Comparison of ENCODE assay signal across 8 cellular contexts in genomic region chr17:57956311-57957119, GRCh38. TPM values are rescaled to one million over a fixed set of nuclear protein-coding genes. Genes with fewer than 3 reads are reported as not detected.
A peak's percentile ranks its signal among the peaks of the same experiment; 100 is the strongest.
DNase-seq lines count a peak whose midpoint lies in the region; ATAC-seq and TF ChIP-seq lines count a peak whose summit lies in the region.

No MANE protein-coding gene starts in this region.

- 43% methylated on average over 13 of the region's 13 CpGs for WGBS in smooth muscle cell (ENCODE audit: low lambda C conversion rate)

- H4K20me1 ChIP-seq in smooth muscle cell (ENCODE audit: low read depth), result peaks cover 21% of the 10 kb centered on the region

- H3K9me3 Mint-ChIP-seq in IgD-negative memory B cell, result no peaks in the 10 kb centered on the region

- H3K9me3 ChIP-seq in smooth muscle cell (replicated peaks; ENCODE audit: low read depth), result no peaks in the 10 kb centered on the region

- no peaks in the 10 kb centered on the region for H3K36me3 Mint-ChIP-seq in IgD-negative memory B cell

- no peak overlapping the region for H2AFZ ChIP-seq in smooth muscle cell (ENCODE audit: low read depth)

- no peak overlapping the region for H3K27ac ChIP-seq in smooth muscle cell (ENCODE audit: low read depth)

- peaks cover 68% of the 10 kb centered on the region for H3K27me3 Mint-ChIP-seq in IgD-negative memory B cell

- ATAC-seq in GM19467 (IDR thresholded peaks at IDR 0.05; ENCODE audit: unreplicated experiment), result peak; percentile 60

- H3K36me3 ChIP-seq in smooth muscle cell (ENCODE audit: low read depth), result no peaks in the 10 kb centered on the region

- peaks cover 16 to 21% (median 18%) of the 10 kb centered on the region in 3 donors for H3K4me1 Mint-ChIP-seq in IgD-negative memory B cell

- peak overlapping the region; percentile 71 to 86 (median 84) for H3K4me3 Mint-ChIP-seq in IgD-negative memory B cell

- TF ChIP-seq CTCF in smooth muscle cell (IDR thresholded peaks at IDR 0.05; ENCODE audit: borderline replicate concordance, insufficient read depth, poor library complexity, severe bottlenecking), result no peak

- H3K4me1 ChIP-seq in smooth muscle cell (ENCODE audit: low read depth), result peaks cover 18% of the 10 kb centered on the region

- no peaks in the 10 kb centered on the region for H3K27me3 ChIP-seq in smooth muscle cell (ENCODE audit: low read depth)

- peak; percentile 34 for DNase-seq in ELF-1 (ENCODE audit: low read depth, low spot score)
- peak; percentile 23 for DNase-seq in activated CD8-positive, alpha-beta memory T cell treated with anti-CD3 and anti-CD28 coated beads, Interleukin-2, amount 50 U/mL, for 1 hour (ENCODE audit: extremely low read depth)
- peak; percentile 33 for DNase-seq in mesenteric fat pad (ENCODE audit: low spot score)
- no peak for DNase-seq in DMS53 treated with DMSO at 0.1 percent for 48 hours (lab: John Stamatoyannopoulos, UW; ENCODE audit: unreplicated experiment)
- DNase-seq in smooth muscle cell (lab: John Stamatoyannopoulos, UW; ENCODE audit: unreplicated experiment), result no peak
- no peak for DNase-seq in Kasumi-1 (lab: John Stamatoyannopoulos, UW)

- no peak overlapping the region for H3K4me2 ChIP-seq in smooth muscle cell

- no peak overlapping the region for H3K4me3 ChIP-seq in smooth muscle cell

- H3F3A ChIP-seq in smooth muscle cell (ENCODE audit: low read depth), result peaks cover 31% of the 10 kb centered on the region

- no peak overlapping the region for H3K9ac ChIP-seq in smooth muscle cell (ENCODE audit: low read depth)

- peaks cover 15% of the 10 kb centered on the region for H3K79me2 ChIP-seq in smooth muscle cell (ENCODE audit: low read depth)

- peak overlapping the region; percentile 11 to 57 (median 13) for H3K27ac Mint-ChIP-seq in IgD-negative memory B cell

RNA-seq across cellular contexts. Expression of gene CUEDC1, which starts 1.3 kb away (rescaled TPM):
- polyA plus RNA-seq in IgD-negative memory B cell (not detected), smooth muscle cell (10.4 and 11.7 TPM in 2 replicates)
- total RNA-seq in mesenteric fat pad (34.1 TPM), smooth muscle cell (7.0 and 11.1 TPM in 2 replicates)

RNA-seq across cellular contexts. Expression of gene VEZF1, which starts 31.5 kb away (rescaled TPM):
- polyA plus RNA-seq in IgD-negative memory B cell (38.3 TPM), smooth muscle cell (24.9 and 25.3 TPM in 2 replicates)
- total RNA-seq in mesenteric fat pad (42.7 TPM), smooth muscle cell (52.1 and 61.8 TPM in 2 replicates)

RNA-seq across cellular contexts. Expression of gene SRSF1, which starts 50.5 kb away (rescaled TPM):
- 57.3 TPM for polyA plus RNA-seq in IgD-negative memory B cell
- total RNA-seq in mesenteric fat pad, result 167 TPM
- 194 and 200 TPM in 2 replicates for total RNA-seq in smooth muscle cell
- 57.9 and 61.3 TPM in 2 replicates for polyA plus RNA-seq in smooth muscle cell

Comparison
In these comparisons a context has a peak if more than half of its experiments do, and no peak if none do; other contexts are left out.
1. DNase-seq: peak in ELF-1 (single experiment), activated CD8-positive, alpha-beta memory T cell treated with anti-CD3 and anti-CD28 coated beads, Interleukin-2, amount 50 U/mL, for 1 hour (single experiment) and mesenteric fat pad (single experiment); none in DMS53 treated with DMSO at 0.1 percent for 48 hours (single experiment), smooth muscle cell (single experiment) and Kasumi-1 (0 of 2).